Comparison of ENCODE assay signal across 1 cellular context in the genomic region with DNA sequence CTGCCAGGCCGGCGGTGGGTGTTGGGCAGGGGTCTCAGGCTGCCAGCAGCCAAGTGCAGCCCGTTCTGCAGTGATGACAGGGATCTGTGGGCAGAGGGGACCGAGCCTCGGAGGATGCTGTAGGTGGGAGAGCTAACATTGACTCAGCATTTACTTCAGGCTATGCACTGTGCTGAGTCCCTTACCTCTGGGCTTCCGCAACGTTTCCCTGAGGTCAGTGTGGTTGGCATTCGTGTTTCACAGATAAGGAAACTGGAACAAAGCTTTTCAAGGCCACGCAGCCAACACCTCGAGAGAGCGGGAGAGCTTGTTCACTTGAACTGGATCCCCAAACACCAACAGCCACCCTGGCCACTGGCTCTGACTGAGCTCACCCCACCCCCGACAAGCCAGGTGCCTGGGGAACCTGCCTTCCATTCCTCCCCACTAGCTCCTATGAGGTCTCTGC.
TF ChIP-seq lines count a peak whose summit lies in the region.

No MANE protein-coding gene starts in this region.

TF ChIP-seq in HCT116, 20 proteins besides CTCF, POLR2A, EP300 and RAD21 (continued from another document):
- TF ChIP-seq, protein P1, sequence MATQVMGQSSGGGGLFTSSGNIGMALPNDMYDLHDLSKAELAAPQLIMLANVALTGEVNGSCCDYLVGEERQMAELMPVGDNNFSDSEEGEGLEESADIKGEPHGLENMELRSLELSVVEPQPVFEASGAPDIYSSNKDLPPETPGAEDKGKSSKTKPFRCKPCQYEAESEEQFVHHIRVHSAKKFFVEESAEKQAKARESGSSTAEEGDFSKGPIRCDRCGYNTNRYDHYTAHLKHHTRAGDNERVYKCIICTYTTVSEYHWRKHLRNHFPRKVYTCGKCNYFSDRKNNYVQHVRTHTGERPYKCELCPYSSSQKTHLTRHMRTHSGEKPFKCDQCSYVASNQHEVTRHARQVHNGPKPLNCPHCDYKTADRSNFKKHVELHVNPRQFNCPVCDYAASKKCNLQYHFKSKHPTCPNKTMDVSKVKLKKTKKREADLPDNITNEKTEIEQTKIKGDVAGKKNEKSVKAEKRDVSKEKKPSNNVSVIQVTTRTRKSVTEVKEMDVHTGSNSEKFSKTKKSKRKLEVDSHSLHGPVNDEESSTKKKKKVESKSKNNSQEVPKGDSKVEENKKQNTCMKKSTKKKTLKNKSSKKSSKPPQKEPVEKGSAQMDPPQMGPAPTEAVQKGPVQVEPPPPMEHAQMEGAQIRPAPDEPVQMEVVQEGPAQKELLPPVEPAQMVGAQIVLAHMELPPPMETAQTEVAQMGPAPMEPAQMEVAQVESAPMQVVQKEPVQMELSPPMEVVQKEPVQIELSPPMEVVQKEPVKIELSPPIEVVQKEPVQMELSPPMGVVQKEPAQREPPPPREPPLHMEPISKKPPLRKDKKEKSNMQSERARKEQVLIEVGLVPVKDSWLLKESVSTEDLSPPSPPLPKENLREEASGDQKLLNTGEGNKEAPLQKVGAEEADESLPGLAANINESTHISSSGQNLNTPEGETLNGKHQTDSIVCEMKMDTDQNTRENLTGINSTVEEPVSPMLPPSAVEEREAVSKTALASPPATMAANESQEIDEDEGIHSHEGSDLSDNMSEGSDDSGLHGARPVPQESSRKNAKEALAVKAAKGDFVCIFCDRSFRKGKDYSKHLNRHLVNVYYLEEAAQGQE (IDR thresholded peaks at IDR 0.05; ENCODE audit: low read depth), result no peak
- TF ChIP-seq SP1 (IDR thresholded peaks at IDR 0.05; ENCODE audit: low read depth) (no peak), TCF7L2 (IDR thresholded peaks at IDR 0.05; ENCODE audit: borderline replicate concordance, extremely low read depth, insufficient read depth, insufficient read length) (no peak), YY1 (IDR thresholded peaks at IDR 0.05; ENCODE audit: extremely low read depth, insufficient replicate concordance, low read depth, low read length) (no peak), JUND (IDR thresholded peaks at IDR 0.05) (no peak)
